Comparison of ENCODE assay signal across 25 cellular contexts in the genomic region with DNA sequence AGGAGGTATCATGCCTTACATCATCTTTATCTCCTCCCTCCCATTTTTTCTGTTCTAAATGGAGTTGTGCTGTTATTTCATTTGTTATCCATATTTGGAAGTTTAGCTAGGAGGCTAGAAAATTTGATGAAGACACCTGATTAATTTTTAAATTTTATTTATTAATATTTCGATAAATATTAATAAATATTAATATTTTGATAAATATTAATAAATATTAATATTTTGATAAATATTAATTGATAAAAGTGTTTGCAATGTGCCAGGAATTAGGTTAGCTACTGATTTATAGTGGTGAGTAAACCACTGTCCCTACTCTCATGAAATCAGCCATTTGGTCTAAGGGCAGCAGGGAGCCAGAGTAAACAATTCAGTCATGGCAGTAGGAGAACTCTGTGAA.
DNase-seq lines count a peak whose midpoint lies in the region; ATAC-seq, FAIRE-seq and TF ChIP-seq lines count a peak whose summit lies in the region.
"Had no signal": no experiment of that assay in that cellular context is flagged by ENCODE, and none has a peak within 500 bp of the region (broad histone marks: within the 10 kb centered on the region; RNA-seq: fewer than 3 reads in every experiment).

No MANE protein-coding gene starts in this region.

- H4K20me1 ChIP-seq in MM.1S (ENCODE audit: insufficient read depth, low read length) = no peaks in the 10 kb centered on the region
- H4K20me1 ChIP-seq: BLaER1 treated with 17β-estradiol and CSF1 and Interleukin-3, amounts not matched to agents 10 nM and 100 nM had no signal

- H3K36me3 ChIP-seq in small intestine (ENCODE audit: control insufficient read depth in 2 of 2, insufficient read depth in 2 of 2, low read length in 2 of 2) = no peaks in the 10 kb centered on the region
- H3K36me3 ChIP-seq in MM.1S (replicated peaks; ENCODE audit: insufficient read depth, low read length) = no peaks in the 10 kb centered on the region
- H3K36me3 ChIP-seq in upper lobe of right lung = no peaks in the 10 kb centered on the region
- H3K36me3 ChIP-seq: BLaER1 treated with 17β-estradiol and CSF1 and Interleukin-3, amounts not matched to agents 10 nM and 100 nM had no signal

- no peaks in the 10 kb centered on the region for H3K9me2 ChIP-seq in MM.1S (replicated peaks; ENCODE audit: insufficient read depth, low read length)

- 0 to 51% (median 34%) methylated on average over 1 of the region's 1 CpG for WGBS in small intestine, 3 donors

- no peaks in the 10 kb centered on the region for H3K79me2 ChIP-seq in MM.1S (ENCODE audit: low read length)

- H3K27ac ChIP-seq in small intestine (ENCODE audit: low read depth in 1 of 2, low read length in 1 of 2) (no peak overlapping the region), MM.1S (ENCODE audit: low read length) (no peak overlapping the region), upper lobe of right lung (no peak overlapping the region)
- H3K27ac ChIP-seq: A549; BLaER1 treated with 17β-estradiol and CSF1 and Interleukin-3, amounts not matched to agents 10 nM and 100 nM; C4-2B had no signal

- intact Hi-C loops in upper lobe of right lung (cut with DNase I) = no loop called here

- no peaks in the 10 kb centered on the region for H3F3A ChIP-seq in MM.1S (ENCODE audit: insufficient read depth, low read length)

- H3K4me1 Mint-ChIP-seq in WTC11 = no peaks in the 10 kb centered on the region
- H3K4me1 Mint-ChIP-seq: B cell had no signal

- no peaks in the 10 kb centered on the region for H3K9me3 Mint-ChIP-seq in WTC11

- H3K27me3 ChIP-seq in small intestine (ENCODE audit: control insufficient read depth in 2 of 2, insufficient read depth in 2 of 2, low read length in 2 of 2) = no peaks in the 10 kb centered on the region
- H3K27me3 ChIP-seq in MM.1S (replicated peaks; ENCODE audit: insufficient read depth, low read length) = no peaks in the 10 kb centered on the region
- no peaks in the 10 kb centered on the region for H3K27me3 ChIP-seq in upper lobe of right lung
- H3K27me3 ChIP-seq: BLaER1 treated with 17β-estradiol and CSF1 and Interleukin-3, amounts not matched to agents 10 nM and 100 nM had no signal

- peak; percentile 31 for FAIRE-seq in G401.6 (lab: Jason Lieb, UNC)
- peak; percentile 67 for FAIRE-seq in frontal cortex (lab: Jason Lieb, UNC)
- peak; percentile 89 for FAIRE-seq in small intestine (lab: Jason Lieb, UNC)
- FAIRE-seq: A549, GM12891, GM19239 had no signal

- H3K4me3 ChIP-seq in small intestine (ENCODE audit: low read depth in 1 of 2, low read length in 2 of 2) (no peak overlapping the region), MM.1S (ENCODE audit: low read length) (no peak overlapping the region), upper lobe of right lung (no peak overlapping the region)
- H3K4me3 ChIP-seq: A549; BLaER1 treated with 17β-estradiol and CSF1 and Interleukin-3, amounts not matched to agents 10 nM and 100 nM had no signal

- H3K4me3 Mint-ChIP-seq in WTC11 = no peak overlapping the region
- H3K4me3 Mint-ChIP-seq: B cell; CD4-positive, alpha-beta T cell; CD8-positive, alpha-beta T cell had no signal

- CTCF ChIA-PET in WTC11 (lab: Charles Lee) = no interaction called here

- TF ChIP-seq CTCF in WTC11 (IDR thresholded peaks at IDR 0.05) (no peak), MM.1S (IDR thresholded peaks at IDR 0.05; ENCODE audit: low read length) (no peak), upper lobe of right lung (IDR thresholded peaks at IDR 0.05) (no peak)

- H3K4me1 ChIP-seq in small intestine (ENCODE audit: control insufficient read depth in 2 of 2, insufficient read depth in 1 of 2, low read depth in 1 of 2, low read length in 1 of 2) (peaks cover 0 to 3% of the 10 kb centered on the region in 2 donors), MM.1S (ENCODE audit: low read length) (no peaks in the 10 kb centered on the region), upper lobe of right lung (no peaks in the 10 kb centered on the region)
- H3K4me1 ChIP-seq: BLaER1 treated with 17β-estradiol and CSF1 and Interleukin-3, amounts not matched to agents 10 nM and 100 nM had no signal

- no peaks in the 10 kb centered on the region for H3K36me3 Mint-ChIP-seq in WTC11
- H3K36me3 Mint-ChIP-seq: CD8-positive, alpha-beta T cell had no signal

- POLR2A ChIA-PET in WTC11 (lab: Charles Lee) = no interaction called here

- H3K27ac Mint-ChIP-seq in WTC11 = no peak overlapping the region
- H3K27ac Mint-ChIP-seq: B cell; CD4-positive, alpha-beta T cell; CD8-positive, alpha-beta T cell had no signal

- DNase-seq in WTC11 (ENCODE audit: low spot score) = no peak
- no peak for DNase-seq in frontal cortex (ENCODE audit: low spot score in 2 of 2)
- no peak for DNase-seq in small intestine
- no peak for DNase-seq in MM.1S
- no peak for DNase-seq in upper lobe of right lung
- DNase-seq in NCI-H2107 treated with DMSO at 0.1 percent for 48 hours (lab: John Stamatoyannopoulos, UW; ENCODE audit: unreplicated experiment) = no peak
- no peak for DNase-seq in COR-L47 (lab: John Stamatoyannopoulos, UW)
- DNase-seq: 8988T; AML-193; CD4-positive, alpha-beta T cell; CD8-positive, alpha-beta T cell; DMS 273 treated with DMSO at 0.1 percent for 48 hours; DMS153; DMS53; DMS79; DND-41; EL; GF-D8 had no signal

- no peak overlapping the region for H3K9ac ChIP-seq in MM.1S (ENCODE audit: low read length)
- H3K9ac ChIP-seq: BLaER1 treated with 17β-estradiol and CSF1 and Interleukin-3, amounts not matched to agents 10 nM and 100 nM had no signal

- H3K9me3 ChIP-seq in small intestine (ENCODE audit: control insufficient read depth, low read depth) (no peaks in the 10 kb centered on the region), MM.1S (replicated peaks; ENCODE audit: insufficient read depth, low read length) (no peaks in the 10 kb centered on the region), upper lobe of right lung (no peaks in the 10 kb centered on the region)
- H3K9me3 ChIP-seq: A549; BLaER1 treated with 17β-estradiol and CSF1 and Interleukin-3, amounts not matched to agents 10 nM and 100 nM had no signal

- H2AFZ ChIP-seq in MM.1S (ENCODE audit: low read length) = no peak overlapping the region

- H3K4me2 ChIP-seq in MM.1S (ENCODE audit: low read depth, low read length) = no peak overlapping the region
- H3K4me2 ChIP-seq: A549; BLaER1 treated with 17β-estradiol and CSF1 and Interleukin-3, amounts not matched to agents 10 nM and 100 nM had no signal

- H3K27me3 Mint-ChIP-seq in WTC11 (ENCODE audit: low read depth) = no peaks in the 10 kb centered on the region
- H3K27me3 Mint-ChIP-seq: B cell; CD4-positive, alpha-beta T cell had no signal

- no peak for ATAC-seq in WTC11
- no peak for ATAC-seq in upper lobe of right lung
- ATAC-seq: A549; CD8-positive, alpha-beta T cell had no signal

TF ChIP-seq in WTC11, 78 proteins besides CTCF, POLR2A, EP300 and RAD21:
- TF ChIP-seq HMGA2 (CRISPR knock-in tag; IDR thresholded peaks at IDR 0.05) (peak; percentile 98), E2F4 (CRISPR knock-in tag; IDR thresholded peaks at IDR 0.05; ENCODE audit: borderline replicate concordance, low read depth) (no peak), ZNF263 (CRISPR knock-in tag; IDR thresholded peaks at IDR 0.05; ENCODE audit: low read depth) (no peak), HMGXB4 (CRISPR knock-in tag; IDR thresholded peaks at IDR 0.05) (no peak), SOX15 (CRISPR knock-in tag; IDR thresholded peaks at IDR 0.05) (no peak)
